In the genomic region with DNA sequence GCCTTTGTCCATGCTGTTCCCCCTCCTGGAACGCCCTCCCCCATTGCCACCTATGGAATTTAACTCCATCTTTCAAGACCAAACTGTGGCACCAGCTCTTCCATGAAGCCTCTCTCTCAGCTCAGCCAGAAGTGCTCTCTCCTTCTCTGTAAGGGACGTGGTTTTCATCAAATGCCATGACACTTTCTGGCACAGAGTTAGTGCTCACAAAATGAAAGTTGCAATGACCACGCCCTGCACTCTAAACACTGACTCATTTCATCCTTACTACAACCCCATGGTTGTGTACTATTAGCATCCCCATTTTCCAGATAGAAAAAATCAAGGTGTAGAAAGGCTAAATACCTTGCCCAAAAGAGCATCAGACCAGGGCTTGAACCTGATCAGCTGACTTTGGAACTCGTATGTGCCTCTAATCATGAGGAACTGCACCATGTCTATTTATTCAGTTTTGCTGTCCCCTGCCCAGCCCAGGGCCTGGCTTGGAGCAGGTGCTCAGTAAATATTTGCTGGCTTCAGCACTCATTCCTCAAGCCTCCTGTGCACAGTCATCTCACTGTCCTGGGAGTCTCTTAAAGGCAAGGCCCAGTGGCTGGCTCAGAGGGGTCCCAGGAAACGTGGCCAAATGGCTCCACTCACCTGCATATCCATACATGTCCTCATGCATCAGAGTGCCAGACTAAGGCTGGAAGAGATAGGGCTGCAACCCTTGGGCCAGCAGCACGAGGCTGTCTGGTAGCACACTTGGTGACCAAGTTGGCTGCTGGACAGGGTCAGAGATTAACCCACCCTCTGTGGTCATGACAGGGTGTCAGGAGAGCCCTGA, we compare ENCODE assay signal across 1 cellular context.
TF ChIP-seq lines count a peak whose summit lies in the region.

No MANE protein-coding gene starts in this region.

TF ChIP-seq in GM12878, 131 proteins besides CTCF, POLR2A, EP300 and RAD21 (continued from another document and continues in another):
- TF ChIP-seq, protein P1, sequence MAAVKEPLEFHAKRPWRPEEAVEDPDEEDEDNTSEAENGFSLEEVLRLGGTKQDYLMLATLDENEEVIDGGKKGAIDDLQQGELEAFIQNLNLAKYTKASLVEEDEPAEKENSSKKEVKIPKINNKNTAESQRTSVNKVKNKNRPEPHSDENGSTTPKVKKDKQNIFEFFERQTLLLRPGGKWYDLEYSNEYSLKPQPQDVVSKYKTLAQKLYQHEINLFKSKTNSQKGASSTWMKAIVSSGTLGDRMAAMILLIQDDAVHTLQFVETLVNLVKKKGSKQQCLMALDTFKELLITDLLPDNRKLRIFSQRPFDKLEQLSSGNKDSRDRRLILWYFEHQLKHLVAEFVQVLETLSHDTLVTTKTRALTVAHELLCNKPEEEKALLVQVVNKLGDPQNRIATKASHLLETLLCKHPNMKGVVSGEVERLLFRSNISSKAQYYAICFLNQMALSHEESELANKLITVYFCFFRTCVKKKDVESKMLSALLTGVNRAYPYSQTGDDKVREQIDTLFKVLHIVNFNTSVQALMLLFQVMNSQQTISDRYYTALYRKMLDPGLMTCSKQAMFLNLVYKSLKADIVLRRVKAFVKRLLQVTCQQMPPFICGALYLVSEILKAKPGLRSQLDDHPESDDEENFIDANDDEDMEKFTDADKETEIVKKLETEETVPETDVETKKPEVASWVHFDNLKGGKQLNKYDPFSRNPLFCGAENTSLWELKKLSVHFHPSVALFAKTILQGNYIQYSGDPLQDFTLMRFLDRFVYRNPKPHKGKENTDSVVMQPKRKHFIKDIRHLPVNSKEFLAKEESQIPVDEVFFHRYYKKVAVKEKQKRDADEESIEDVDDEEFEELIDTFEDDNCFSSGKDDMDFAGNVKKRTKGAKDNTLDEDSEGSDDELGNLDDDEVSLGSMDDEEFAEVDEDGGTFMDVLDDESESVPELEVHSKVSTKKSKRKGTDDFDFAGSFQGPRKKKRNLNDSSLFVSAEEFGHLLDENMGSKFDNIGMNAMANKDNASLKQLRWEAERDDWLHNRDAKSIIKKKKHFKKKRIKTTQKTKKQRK (IDR thresholded peaks at IDR 0.05; ENCODE audit: low read depth, low read length): no peak
- TF ChIP-seq NBN (IDR thresholded peaks at IDR 0.05): no peak
- TF ChIP-seq, protein P2, sequence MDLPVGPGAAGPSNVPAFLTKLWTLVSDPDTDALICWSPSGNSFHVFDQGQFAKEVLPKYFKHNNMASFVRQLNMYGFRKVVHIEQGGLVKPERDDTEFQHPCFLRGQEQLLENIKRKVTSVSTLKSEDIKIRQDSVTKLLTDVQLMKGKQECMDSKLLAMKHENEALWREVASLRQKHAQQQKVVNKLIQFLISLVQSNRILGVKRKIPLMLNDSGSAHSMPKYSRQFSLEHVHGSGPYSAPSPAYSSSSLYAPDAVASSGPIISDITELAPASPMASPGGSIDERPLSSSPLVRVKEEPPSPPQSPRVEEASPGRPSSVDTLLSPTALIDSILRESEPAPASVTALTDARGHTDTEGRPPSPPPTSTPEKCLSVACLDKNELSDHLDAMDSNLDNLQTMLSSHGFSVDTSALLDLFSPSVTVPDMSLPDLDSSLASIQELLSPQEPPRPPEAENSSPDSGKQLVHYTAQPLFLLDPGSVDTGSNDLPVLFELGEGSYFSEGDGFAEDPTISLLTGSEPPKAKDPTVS (IDR thresholded peaks at IDR 0.05; ENCODE audit: low read depth, low read length): no peak
- TF ChIP-seq, protein P3, sequence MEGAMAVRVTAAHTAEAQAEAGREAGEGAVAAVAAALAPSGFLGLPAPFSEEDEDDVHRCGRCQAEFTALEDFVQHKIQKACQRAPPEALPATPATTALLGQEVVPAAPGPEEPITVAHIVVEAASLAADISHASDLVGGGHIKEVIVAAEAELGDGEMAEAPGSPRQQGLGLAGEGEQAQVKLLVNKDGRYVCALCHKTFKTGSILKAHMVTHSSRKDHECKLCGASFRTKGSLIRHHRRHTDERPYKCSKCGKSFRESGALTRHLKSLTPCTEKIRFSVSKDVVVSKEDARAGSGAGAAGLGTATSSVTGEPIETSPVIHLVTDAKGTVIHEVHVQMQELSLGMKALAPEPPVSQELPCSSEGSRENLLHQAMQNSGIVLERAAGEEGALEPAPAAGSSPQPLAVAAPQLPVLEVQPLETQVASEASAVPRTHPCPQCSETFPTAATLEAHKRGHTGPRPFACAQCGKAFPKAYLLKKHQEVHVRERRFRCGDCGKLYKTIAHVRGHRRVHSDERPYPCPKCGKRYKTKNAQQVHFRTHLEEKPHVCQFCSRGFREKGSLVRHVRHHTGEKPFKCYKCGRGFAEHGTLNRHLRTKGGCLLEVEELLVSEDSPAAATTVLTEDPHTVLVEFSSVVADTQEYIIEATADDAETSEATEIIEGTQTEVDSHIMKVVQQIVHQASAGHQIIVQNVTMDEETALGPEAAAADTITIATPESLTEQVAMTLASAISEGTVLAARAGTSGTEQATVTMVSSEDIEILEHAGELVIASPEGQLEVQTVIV (IDR thresholded peaks at IDR 0.05; ENCODE audit: borderline replicate concordance, partially characterized antibody): no peak
- TF ChIP-seq CHD4 (IDR thresholded peaks at IDR 0.05): no peak
- TF ChIP-seq SIN3A (IDR thresholded peaks at IDR 0.05; ENCODE audit: low read depth, low read length): no peak
- TF ChIP-seq ZNF622 (IDR thresholded peaks at IDR 0.05): no peak
- TF ChIP-seq CHD2 (IDR thresholded peaks at IDR 0.05; ENCODE audit: borderline replicate concordance, low read depth, low read length): no peak
- TF ChIP-seq NR2F1 (conservative IDR thresholded peaks at IDR 0.05): no peak
- TF ChIP-seq YY1 (IDR thresholded peaks at IDR 0.05; ENCODE audit: low read depth, low read length): 0 out of 2 replicates have a peak, but pooled peaks have one; percentile 52
- TF ChIP-seq IRF4 (IDR thresholded peaks at IDR 0.05; ENCODE audit: low read depth, low read length): peak; percentile 63; the same call in 1 of the 2 replicates
- TF ChIP-seq, protein P4, sequence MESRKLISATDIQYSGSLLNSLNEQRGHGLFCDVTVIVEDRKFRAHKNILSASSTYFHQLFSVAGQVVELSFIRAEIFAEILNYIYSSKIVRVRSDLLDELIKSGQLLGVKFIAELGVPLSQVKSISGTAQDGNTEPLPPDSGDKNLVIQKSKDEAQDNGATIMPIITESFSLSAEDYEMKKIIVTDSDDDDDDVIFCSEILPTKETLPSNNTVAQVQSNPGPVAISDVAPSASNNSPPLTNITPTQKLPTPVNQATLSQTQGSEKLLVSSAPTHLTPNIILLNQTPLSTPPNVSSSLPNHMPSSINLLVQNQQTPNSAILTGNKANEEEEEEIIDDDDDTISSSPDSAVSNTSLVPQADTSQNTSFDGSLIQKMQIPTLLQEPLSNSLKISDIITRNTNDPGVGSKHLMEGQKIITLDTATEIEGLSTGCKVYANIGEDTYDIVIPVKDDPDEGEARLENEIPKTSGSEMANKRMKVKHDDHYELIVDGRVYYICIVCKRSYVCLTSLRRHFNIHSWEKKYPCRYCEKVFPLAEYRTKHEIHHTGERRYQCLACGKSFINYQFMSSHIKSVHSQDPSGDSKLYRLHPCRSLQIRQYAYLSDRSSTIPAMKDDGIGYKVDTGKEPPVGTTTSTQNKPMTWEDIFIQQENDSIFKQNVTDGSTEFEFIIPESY (IDR thresholded peaks at IDR 0.05): no peak
- no peak for TF ChIP-seq TCF7 (IDR thresholded peaks at IDR 0.05; ENCODE audit: borderline replicate concordance)
- TF ChIP-seq FOXM1 (IDR thresholded peaks at IDR 0.05; ENCODE audit: low read depth, low read length): no peak
- TF ChIP-seq SPI1 (IDR thresholded peaks at IDR 0.05; ENCODE audit: borderline replicate concordance, insufficient read depth, low read depth, low read length): no peak
- peak in 1 of 2 experiments; percentile 13; a peak in 1 of 4 replicates for TF ChIP-seq IKZF2 (IDR thresholded peaks at IDR 0.05)
- TF ChIP-seq, protein P5, sequence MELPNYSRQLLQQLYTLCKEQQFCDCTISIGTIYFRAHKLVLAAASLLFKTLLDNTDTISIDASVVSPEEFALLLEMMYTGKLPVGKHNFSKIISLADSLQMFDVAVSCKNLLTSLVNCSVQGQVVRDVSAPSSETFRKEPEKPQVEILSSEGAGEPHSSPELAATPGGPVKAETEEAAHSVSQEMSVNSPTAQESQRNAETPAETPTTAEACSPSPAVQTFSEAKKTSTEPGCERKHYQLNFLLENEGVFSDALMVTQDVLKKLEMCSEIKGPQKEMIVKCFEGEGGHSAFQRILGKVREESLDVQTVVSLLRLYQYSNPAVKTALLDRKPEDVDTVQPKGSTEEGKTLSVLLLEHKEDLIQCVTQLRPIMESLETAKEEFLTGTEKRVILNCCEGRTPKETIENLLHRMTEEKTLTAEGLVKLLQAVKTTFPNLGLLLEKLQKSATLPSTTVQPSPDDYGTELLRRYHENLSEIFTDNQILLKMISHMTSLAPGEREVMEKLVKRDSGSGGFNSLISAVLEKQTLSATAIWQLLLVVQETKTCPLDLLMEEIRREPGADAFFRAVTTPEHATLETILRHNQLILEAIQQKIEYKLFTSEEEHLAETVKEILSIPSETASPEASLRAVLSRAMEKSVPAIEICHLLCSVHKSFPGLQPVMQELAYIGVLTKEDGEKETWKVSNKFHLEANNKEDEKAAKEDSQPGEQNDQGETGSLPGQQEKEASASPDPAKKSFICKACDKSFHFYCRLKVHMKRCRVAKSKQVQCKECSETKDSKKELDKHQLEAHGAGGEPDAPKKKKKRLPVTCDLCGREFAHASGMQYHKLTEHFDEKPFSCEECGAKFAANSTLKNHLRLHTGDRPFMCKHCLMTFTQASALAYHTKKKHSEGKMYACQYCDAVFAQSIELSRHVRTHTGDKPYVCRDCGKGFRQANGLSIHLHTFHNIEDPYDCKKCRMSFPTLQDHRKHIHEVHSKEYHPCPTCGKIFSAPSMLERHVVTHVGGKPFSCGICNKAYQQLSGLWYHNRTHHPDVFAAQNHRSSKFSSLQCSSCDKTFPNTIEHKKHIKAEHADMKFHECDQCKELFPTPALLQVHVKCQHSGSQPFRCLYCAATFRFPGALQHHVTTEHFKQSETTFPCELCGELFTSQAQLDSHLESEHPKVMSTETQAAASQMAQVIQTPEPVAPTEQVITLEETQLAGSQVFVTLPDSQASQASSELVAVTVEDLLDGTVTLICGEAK (IDR thresholded peaks at IDR 0.05; ENCODE audit: borderline replicate concordance): no peak
- no peak for TF ChIP-seq KLF5 (IDR thresholded peaks at IDR 0.05; ENCODE audit: partially characterized antibody)
- TF ChIP-seq RB1 (IDR thresholded peaks at IDR 0.05; ENCODE audit: borderline replicate concordance): no peak
- TF ChIP-seq, protein P6, sequence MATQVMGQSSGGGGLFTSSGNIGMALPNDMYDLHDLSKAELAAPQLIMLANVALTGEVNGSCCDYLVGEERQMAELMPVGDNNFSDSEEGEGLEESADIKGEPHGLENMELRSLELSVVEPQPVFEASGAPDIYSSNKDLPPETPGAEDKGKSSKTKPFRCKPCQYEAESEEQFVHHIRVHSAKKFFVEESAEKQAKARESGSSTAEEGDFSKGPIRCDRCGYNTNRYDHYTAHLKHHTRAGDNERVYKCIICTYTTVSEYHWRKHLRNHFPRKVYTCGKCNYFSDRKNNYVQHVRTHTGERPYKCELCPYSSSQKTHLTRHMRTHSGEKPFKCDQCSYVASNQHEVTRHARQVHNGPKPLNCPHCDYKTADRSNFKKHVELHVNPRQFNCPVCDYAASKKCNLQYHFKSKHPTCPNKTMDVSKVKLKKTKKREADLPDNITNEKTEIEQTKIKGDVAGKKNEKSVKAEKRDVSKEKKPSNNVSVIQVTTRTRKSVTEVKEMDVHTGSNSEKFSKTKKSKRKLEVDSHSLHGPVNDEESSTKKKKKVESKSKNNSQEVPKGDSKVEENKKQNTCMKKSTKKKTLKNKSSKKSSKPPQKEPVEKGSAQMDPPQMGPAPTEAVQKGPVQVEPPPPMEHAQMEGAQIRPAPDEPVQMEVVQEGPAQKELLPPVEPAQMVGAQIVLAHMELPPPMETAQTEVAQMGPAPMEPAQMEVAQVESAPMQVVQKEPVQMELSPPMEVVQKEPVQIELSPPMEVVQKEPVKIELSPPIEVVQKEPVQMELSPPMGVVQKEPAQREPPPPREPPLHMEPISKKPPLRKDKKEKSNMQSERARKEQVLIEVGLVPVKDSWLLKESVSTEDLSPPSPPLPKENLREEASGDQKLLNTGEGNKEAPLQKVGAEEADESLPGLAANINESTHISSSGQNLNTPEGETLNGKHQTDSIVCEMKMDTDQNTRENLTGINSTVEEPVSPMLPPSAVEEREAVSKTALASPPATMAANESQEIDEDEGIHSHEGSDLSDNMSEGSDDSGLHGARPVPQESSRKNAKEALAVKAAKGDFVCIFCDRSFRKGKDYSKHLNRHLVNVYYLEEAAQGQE (IDR thresholded peaks at IDR 0.05; ENCODE audit: low read depth, low read length): no peak
- no peak for TF ChIP-seq MYB (IDR thresholded peaks at IDR 0.05; ENCODE audit: borderline replicate concordance, low read depth, low read length)
- TF ChIP-seq CBFB (IDR thresholded peaks at IDR 0.05; ENCODE audit: low read depth): no peak
- no peak for TF ChIP-seq RELA (IDR thresholded peaks at IDR 0.05; ENCODE audit: borderline replicate concordance, partially characterized antibody)
- no peak for TF ChIP-seq ZSCAN29 (IDR thresholded peaks at IDR 0.05)
- no peak for TF ChIP-seq ZZZ3 (IDR thresholded peaks at IDR 0.05; ENCODE audit: control insufficient read depth, insufficient read length, low read depth)
- no peak for TF ChIP-seq NR2C2 (IDR thresholded peaks at IDR 0.05; ENCODE audit: borderline replicate concordance, control insufficient read depth, insufficient read length, low read depth)
- no peak for TF ChIP-seq CBX3 (IDR thresholded peaks at IDR 0.05; ENCODE audit: borderline replicate concordance, low read depth)
- no peak for TF ChIP-seq CREB1 (IDR thresholded peaks at IDR 0.05; ENCODE audit: low read depth)
- TF ChIP-seq YBX1 (IDR thresholded peaks at IDR 0.05): no peak
- TF ChIP-seq EGR1 (IDR thresholded peaks at IDR 0.05; ENCODE audit: borderline replicate concordance in 1 of 2, low read depth in 2 of 2, low read length in 2 of 2): no peak
- no peak for TF ChIP-seq SIX5 (IDR thresholded peaks at IDR 0.05; ENCODE audit: low read depth, low read length, severe bottlenecking)
- TF ChIP-seq, protein P7, sequence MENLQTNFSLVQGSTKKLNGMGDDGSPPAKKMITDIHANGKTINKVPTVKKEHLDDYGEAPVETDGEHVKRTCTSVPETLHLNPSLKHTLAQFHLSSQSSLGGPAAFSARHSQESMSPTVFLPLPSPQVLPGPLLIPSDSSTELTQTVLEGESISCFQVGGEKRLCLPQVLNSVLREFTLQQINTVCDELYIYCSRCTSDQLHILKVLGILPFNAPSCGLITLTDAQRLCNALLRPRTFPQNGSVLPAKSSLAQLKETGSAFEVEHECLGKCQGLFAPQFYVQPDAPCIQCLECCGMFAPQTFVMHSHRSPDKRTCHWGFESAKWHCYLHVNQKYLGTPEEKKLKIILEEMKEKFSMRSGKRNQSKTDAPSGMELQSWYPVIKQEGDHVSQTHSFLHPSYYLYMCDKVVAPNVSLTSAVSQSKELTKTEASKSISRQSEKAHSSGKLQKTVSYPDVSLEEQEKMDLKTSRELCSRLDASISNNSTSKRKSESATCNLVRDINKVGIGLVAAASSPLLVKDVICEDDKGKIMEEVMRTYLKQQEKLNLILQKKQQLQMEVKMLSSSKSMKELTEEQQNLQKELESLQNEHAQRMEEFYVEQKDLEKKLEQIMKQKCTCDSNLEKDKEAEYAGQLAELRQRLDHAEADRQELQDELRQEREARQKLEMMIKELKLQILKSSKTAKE (IDR thresholded peaks at IDR 0.05; ENCODE audit: low read depth, poor library complexity, severe bottlenecking): no peak
- TF ChIP-seq BHLHE40 (IDR thresholded peaks at IDR 0.05; ENCODE audit: borderline replicate concordance in 1 of 2, low read depth in 2 of 2, low read length in 1 of 2): no peak
- no peak for TF ChIP-seq MEF2B (IDR thresholded peaks at IDR 0.05; ENCODE audit: partially characterized antibody, poor library complexity, severe bottlenecking)
- no peak for TF ChIP-seq SMAD5 (IDR thresholded peaks at IDR 0.05; ENCODE audit: low read depth)
- TF ChIP-seq ETV6 (conservative IDR thresholded peaks at IDR 0.05 in 1 of 2, IDR thresholded peaks at IDR 0.05 in 1 of 2; ENCODE audit: borderline replicate concordance in 1 of 2, low read depth in 1 of 2): no peak
- peak; percentile 31; the same call in 1 of the 2 replicates for TF ChIP-seq RUNX3 (IDR thresholded peaks at IDR 0.05; ENCODE audit: low read length)
- TF ChIP-seq ATF7 (IDR thresholded peaks at IDR 0.05; ENCODE audit: low read depth): 0 out of 2 replicates have a peak, but pooled peaks have one; percentile 18
